In genomic region chr9:78783743-78784142, GRCh38 we compare ENCODE assay signal across 1 cellular context.
TF ChIP-seq lines count a peak whose summit lies in the region.

No MANE protein-coding gene starts in this region.

TF ChIP-seq in GM12878, 131 proteins besides CTCF, POLR2A, EP300 and RAD21 (continued from another document):
- TF ChIP-seq ZBTB33 (IDR thresholded peaks at IDR 0.05) (no peak), ZNF217 (IDR thresholded peaks at IDR 0.05) (no peak), POLR2AphosphoS5 (IDR thresholded peaks at IDR 0.05; ENCODE audit: low read length) (no peak), POLR2AphosphoS2 (IDR thresholded peaks at IDR 0.05; ENCODE audit: low read depth, low read length) (no peak), HDAC6 (IDR thresholded peaks at IDR 0.05; ENCODE audit: unreplicated experiment) (no peak), ZBED1 (IDR thresholded peaks at IDR 0.05; ENCODE audit: borderline replicate concordance) (no peak)
